ENCODE assay signal across 28 cellular contexts in the genomic region with DNA sequence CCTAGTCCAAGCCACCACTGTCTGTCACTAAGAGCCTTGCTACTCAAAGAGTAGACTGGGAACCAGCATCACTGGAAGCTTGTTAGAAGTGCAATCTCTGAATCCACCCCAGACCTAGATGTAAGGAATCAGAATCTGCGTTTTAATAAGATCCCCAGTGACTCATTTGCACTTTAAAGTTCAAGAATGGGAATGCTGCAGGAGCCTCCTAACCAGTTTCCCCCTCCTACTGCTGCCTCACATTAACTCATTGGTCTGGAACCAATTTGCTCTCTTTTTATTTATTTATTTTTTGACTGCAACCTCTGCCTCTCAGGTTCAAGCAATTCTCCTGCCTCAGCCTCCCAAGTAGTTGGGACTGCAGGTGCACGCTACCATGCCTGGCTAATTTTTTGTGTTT.
"Had no signal": no experiment of that assay in that cellular context is flagged by ENCODE, and none has a peak within 500 bp of the region (broad histone marks: within the 10 kb centered on the region; RNA-seq: fewer than 3 reads in every experiment).

No MANE protein-coding gene starts in this region.

- ATAC-seq: esophagus mucosa; left lobe of liver; mucosa of descending colon; natural killer cell treated with Interleukin-12 subunit alpha and Interleukin-12 subunit beta and Interleukin-15 and Interleukin-18, amount 100 ng/mL, for 72 hours; right cardiac atrium; stimulated activated effector memory CD8-positive, alpha-beta T cell treated with anti-CD3 and anti-CD28 coated beads, Interleukin-12 subunit alpha, Interleukin-12 subunit beta, amount 100 ng/mL, for 72 hours; stimulated activated naive CD8-positive, alpha-beta T cell treated with anti-CD3 and anti-CD28 coated beads, Interleukin-15, Interleukin-2, amounts not matched to agents 100 U/mL and 50 U/mL, for 24 hours had no signal

- DNase-seq: effector CD8-positive, alpha-beta T cell; endodermal cell; hypothalamus; immature natural killer cell; islet precursor cell; kidney glomerular epithelial cell; mesenchymal stem cell; mucosa of descending colon; naive B cell; right cardiac atrium; sigmoid colon; stimulated activated CD4-positive, alpha-beta T cell treated with anti-CD3 and anti-CD28 coated beads, Interleukin-2, amount 100 ng/mL, for 24 hours; stimulated activated CD4-positive, alpha-beta T cell treated with anti-CD3 and anti-CD28 coated beads, Interleukin-4, amount 100 ng/mL, for 24 hours; stimulated activated naive CD8-positive, alpha-beta T cell treated with anti-CD3 and anti-CD28 coated beads, Interleukin-15, Interleukin-2, amounts not matched to agents 100 U/mL and 50 U/mL, for 24 hours; substantia nigra; testis; tibial artery had no signal

- H3K36me3 ChIP-seq: sigmoid colon, tibial artery had no signal

- H3K9me3 ChIP-seq: mucosa of descending colon, sigmoid colon, testis, tibial artery had no signal

- H3K36me3 Mint-ChIP-seq: immature natural killer cell; mesothelial cell of epicardium; naive B cell; natural killer cell treated with Interleukin-12 subunit alpha and Interleukin-12 subunit beta and Interleukin-15 and Interleukin-18, amount 100 ng/mL, for 72 hours; stimulated activated effector memory CD8-positive, alpha-beta T cell treated with anti-CD3 and anti-CD28 coated beads, Interleukin-12 subunit alpha, Interleukin-12 subunit beta, amount 100 ng/mL, for 72 hours; type B pancreatic cell had no signal

- H3K79me2 ChIP-seq: parathyroid adenoma had no signal

- H3K27me3 ChIP-seq: sigmoid colon, testis had no signal

- H3K4me3 ChIP-seq: lung, mucosa of descending colon, sigmoid colon, testis, tibial artery had no signal

- H3K9me3 Mint-ChIP-seq: endodermal cell; mesothelial cell of epicardium; natural killer cell treated with Interleukin-12 subunit alpha and Interleukin-12 subunit beta and Interleukin-15 and Interleukin-18, amount 100 ng/mL, for 72 hours; neural crest cell; type B pancreatic cell had no signal

- H3K4me3 Mint-ChIP-seq: endodermal cell; immature natural killer cell; mesothelial cell of epicardium; naive B cell; natural killer cell treated with Interleukin-12 subunit alpha and Interleukin-12 subunit beta and Interleukin-15 and Interleukin-18, amount 100 ng/mL, for 72 hours; neural crest cell; stimulated activated effector memory CD8-positive, alpha-beta T cell treated with anti-CD3 and anti-CD28 coated beads, Interleukin-12 subunit alpha, Interleukin-12 subunit beta, amount 100 ng/mL, for 72 hours; type B pancreatic cell had no signal

- H2AFZ ChIP-seq: parathyroid adenoma had no signal

- H3K4me1 Mint-ChIP-seq: immature natural killer cell; naive B cell; stimulated activated effector memory CD8-positive, alpha-beta T cell treated with anti-CD3 and anti-CD28 coated beads, Interleukin-12 subunit alpha, Interleukin-12 subunit beta, amount 100 ng/mL, for 72 hours had no signal

- H3K4me1 ChIP-seq: parathyroid adenoma, sigmoid colon, testis, tibial artery had no signal

- H3K27ac Mint-ChIP-seq: endodermal cell; mesothelial cell of epicardium; natural killer cell treated with Interleukin-12 subunit alpha and Interleukin-12 subunit beta and Interleukin-15 and Interleukin-18, amount 100 ng/mL, for 72 hours; progenitor cell of endocrine pancreas; stimulated activated effector memory CD8-positive, alpha-beta T cell treated with anti-CD3 and anti-CD28 coated beads, Interleukin-12 subunit alpha, Interleukin-12 subunit beta, amount 100 ng/mL, for 72 hours; type B pancreatic cell had no signal

- H3K9ac ChIP-seq: parathyroid adenoma had no signal

- H3K27ac ChIP-seq: epithelial cell of prostate, parathyroid adenoma, sigmoid colon, testis, tibial artery had no signal
